Comparison of ENCODE assay signal across 3 cellular contexts in the genomic region with DNA sequence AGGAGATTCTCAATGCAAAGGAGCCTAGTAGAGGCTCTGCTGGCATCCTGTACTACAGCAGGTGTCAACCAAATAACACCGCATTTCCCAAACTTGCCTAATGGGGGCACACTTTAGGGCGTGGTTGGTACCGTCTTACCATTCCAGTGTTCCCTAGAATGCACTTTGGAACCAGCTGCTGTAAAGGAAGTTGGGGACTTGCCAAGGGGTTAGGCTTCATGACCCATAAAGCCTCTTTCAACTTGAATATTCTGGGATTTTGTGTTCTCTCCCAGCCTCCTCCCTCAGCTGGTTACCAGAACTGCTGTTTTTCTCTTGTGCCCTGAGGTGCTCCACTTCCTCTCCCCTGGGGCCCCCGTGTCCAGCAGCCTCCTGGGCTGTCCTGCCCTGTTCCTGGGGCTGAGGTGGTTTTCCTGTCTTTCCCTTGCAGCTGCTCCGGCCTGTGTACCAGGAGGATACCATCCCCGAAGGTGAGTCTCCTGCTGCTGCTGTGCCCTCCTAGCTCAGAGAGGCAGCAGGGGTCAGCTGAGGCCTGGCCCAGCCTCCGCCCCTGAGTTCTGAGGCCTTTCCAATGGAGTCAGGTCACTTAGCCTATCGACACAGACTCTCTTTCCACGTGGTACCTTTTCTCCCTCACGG.
TF ChIP-seq lines count a peak whose summit lies in the region.

No MANE protein-coding gene starts in this region.

TF ChIP-seq in SK-N-SH, 30 proteins besides CTCF, POLR2A, EP300 and RAD21 (continues in another document):
- TF ChIP-seq, protein P1, sequence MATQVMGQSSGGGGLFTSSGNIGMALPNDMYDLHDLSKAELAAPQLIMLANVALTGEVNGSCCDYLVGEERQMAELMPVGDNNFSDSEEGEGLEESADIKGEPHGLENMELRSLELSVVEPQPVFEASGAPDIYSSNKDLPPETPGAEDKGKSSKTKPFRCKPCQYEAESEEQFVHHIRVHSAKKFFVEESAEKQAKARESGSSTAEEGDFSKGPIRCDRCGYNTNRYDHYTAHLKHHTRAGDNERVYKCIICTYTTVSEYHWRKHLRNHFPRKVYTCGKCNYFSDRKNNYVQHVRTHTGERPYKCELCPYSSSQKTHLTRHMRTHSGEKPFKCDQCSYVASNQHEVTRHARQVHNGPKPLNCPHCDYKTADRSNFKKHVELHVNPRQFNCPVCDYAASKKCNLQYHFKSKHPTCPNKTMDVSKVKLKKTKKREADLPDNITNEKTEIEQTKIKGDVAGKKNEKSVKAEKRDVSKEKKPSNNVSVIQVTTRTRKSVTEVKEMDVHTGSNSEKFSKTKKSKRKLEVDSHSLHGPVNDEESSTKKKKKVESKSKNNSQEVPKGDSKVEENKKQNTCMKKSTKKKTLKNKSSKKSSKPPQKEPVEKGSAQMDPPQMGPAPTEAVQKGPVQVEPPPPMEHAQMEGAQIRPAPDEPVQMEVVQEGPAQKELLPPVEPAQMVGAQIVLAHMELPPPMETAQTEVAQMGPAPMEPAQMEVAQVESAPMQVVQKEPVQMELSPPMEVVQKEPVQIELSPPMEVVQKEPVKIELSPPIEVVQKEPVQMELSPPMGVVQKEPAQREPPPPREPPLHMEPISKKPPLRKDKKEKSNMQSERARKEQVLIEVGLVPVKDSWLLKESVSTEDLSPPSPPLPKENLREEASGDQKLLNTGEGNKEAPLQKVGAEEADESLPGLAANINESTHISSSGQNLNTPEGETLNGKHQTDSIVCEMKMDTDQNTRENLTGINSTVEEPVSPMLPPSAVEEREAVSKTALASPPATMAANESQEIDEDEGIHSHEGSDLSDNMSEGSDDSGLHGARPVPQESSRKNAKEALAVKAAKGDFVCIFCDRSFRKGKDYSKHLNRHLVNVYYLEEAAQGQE (IDR thresholded peaks at IDR 0.05; ENCODE audit: low read depth, low read length): no peak
- TF ChIP-seq, protein P2, sequence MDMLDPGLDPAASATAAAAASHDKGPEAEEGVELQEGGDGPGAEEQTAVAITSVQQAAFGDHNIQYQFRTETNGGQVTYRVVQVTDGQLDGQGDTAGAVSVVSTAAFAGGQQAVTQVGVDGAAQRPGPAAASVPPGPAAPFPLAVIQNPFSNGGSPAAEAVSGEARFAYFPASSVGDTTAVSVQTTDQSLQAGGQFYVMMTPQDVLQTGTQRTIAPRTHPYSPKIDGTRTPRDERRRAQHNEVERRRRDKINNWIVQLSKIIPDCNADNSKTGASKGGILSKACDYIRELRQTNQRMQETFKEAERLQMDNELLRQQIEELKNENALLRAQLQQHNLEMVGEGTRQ (IDR thresholded peaks at IDR 0.05; ENCODE audit: borderline replicate concordance, low read depth, low read length): no peak
- TF ChIP-seq JUND (IDR thresholded peaks at IDR 0.05): no peak
- no peak for TF ChIP-seq TAF1 (IDR thresholded peaks at IDR 0.05; ENCODE audit: borderline replicate concordance, low read depth, low read length)
- no peak for TF ChIP-seq EZH2phosphoT487 (IDR thresholded peaks at IDR 0.05; ENCODE audit: borderline replicate concordance, low read depth)
- TF ChIP-seq ELF1 (IDR thresholded peaks at IDR 0.05): no peak
- no peak for TF ChIP-seq GATA2 (CRISPR knock-in tag; IDR thresholded peaks at IDR 0.05)
- TF ChIP-seq RCOR1 (IDR thresholded peaks at IDR 0.05; ENCODE audit: low read length): no peak
- no peak for TF ChIP-seq NRF1 (IDR thresholded peaks at IDR 0.05; ENCODE audit: low read depth, low read length)
- TF ChIP-seq MXI1 (IDR thresholded peaks at IDR 0.05; ENCODE audit: low read depth, low read length): no peak
- TF ChIP-seq TEAD4 (IDR thresholded peaks at IDR 0.05; ENCODE audit: borderline replicate concordance, insufficient read depth): no peak
- TF ChIP-seq, protein P3, sequence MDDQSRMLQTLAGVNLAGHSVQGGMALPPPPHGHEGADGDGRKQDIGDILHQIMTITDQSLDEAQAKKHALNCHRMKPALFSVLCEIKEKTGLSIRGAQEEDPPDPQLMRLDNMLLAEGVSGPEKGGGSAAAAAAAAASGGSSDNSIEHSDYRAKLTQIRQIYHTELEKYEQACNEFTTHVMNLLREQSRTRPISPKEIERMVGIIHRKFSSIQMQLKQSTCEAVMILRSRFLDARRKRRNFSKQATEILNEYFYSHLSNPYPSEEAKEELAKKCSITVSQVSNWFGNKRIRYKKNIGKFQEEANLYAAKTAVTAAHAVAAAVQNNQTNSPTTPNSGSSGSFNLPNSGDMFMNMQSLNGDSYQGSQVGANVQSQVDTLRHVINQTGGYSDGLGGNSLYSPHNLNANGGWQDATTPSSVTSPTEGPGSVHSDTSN (IDR thresholded peaks at IDR 0.05): no peak
- TF ChIP-seq POLR2AphosphoS5 (IDR thresholded peaks at IDR 0.05; ENCODE audit: low read depth, low read length): no peak

TF ChIP-seq in SK-N-SH treated with all-trans-retinoic acid at 6 μM for 48 hours, 23 proteins besides CTCF, POLR2A, EP300 and RAD21 (continues in another document):
- TF ChIP-seq, protein P4, sequence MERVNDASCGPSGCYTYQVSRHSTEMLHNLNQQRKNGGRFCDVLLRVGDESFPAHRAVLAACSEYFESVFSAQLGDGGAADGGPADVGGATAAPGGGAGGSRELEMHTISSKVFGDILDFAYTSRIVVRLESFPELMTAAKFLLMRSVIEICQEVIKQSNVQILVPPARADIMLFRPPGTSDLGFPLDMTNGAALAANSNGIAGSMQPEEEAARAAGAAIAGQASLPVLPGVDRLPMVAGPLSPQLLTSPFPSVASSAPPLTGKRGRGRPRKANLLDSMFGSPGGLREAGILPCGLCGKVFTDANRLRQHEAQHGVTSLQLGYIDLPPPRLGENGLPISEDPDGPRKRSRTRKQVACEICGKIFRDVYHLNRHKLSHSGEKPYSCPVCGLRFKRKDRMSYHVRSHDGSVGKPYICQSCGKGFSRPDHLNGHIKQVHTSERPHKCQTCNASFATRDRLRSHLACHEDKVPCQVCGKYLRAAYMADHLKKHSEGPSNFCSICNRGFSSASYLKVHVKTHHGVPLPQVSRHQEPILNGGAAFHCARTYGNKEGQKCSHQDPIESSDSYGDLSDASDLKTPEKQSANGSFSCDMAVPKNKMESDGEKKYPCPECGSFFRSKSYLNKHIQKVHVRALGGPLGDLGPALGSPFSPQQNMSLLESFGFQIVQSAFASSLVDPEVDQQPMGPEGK (CRISPR knock-in tag; IDR thresholded peaks at IDR 0.05; ENCODE audit: borderline replicate concordance): no peak
- TF ChIP-seq OSR1 (CRISPR knock-in tag; IDR thresholded peaks at IDR 0.05) (no peak), PPARA (CRISPR knock-in tag; IDR thresholded peaks at IDR 0.05; ENCODE audit: borderline replicate concordance) (no peak), ZNF8 (CRISPR knock-in tag; IDR thresholded peaks at IDR 0.05) (no peak), ZNF565 (CRISPR knock-in tag; conservative IDR thresholded peaks at IDR 0.05; ENCODE audit: low read depth) (no peak), ZC3H10 (CRISPR knock-in tag; IDR thresholded peaks at IDR 0.05) (no peak), GLIS3 (CRISPR knock-in tag; IDR thresholded peaks at IDR 0.05) (no peak), CSDC2 (CRISPR knock-in tag; IDR thresholded peaks at IDR 0.05) (no peak), TOX (CRISPR knock-in tag; IDR thresholded peaks at IDR 0.05; ENCODE audit: borderline replicate concordance) (no peak), SNAI2 (CRISPR knock-in tag; IDR thresholded peaks at IDR 0.05) (no peak), TCF4 (CRISPR knock-in tag; IDR thresholded peaks at IDR 0.05; ENCODE audit: borderline replicate concordance) (no peak), ISL1 (CRISPR knock-in tag; IDR thresholded peaks at IDR 0.05) (no peak), RARB (CRISPR knock-in tag; IDR thresholded peaks at IDR 0.05) (no peak), ARNTL (CRISPR knock-in tag; IDR thresholded peaks at IDR 0.05; ENCODE audit: borderline replicate concordance, low read depth) (no peak)
- TF ChIP-seq, protein P5, sequence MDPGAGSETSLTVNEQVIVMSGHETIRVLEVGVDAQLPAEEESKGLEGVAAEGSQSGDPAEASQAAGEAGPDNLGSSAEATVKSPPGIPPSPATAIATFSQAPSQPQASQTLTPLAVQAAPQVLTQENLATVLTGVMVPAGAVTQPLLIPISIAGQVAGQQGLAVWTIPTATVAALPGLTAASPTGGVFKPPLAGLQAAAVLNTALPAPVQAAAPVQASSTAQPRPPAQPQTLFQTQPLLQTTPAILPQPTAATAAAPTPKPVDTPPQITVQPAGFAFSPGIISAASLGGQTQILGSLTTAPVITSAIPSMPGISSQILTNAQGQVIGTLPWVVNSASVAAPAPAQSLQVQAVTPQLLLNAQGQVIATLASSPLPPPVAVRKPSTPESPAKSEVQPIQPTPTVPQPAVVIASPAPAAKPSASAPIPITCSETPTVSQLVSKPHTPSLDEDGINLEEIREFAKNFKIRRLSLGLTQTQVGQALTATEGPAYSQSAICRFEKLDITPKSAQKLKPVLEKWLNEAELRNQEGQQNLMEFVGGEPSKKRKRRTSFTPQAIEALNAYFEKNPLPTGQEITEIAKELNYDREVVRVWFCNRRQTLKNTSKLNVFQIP (CRISPR knock-in tag; IDR thresholded peaks at IDR 0.05; ENCODE audit: borderline replicate concordance, low read depth): no peak
- TF ChIP-seq, protein P6, sequence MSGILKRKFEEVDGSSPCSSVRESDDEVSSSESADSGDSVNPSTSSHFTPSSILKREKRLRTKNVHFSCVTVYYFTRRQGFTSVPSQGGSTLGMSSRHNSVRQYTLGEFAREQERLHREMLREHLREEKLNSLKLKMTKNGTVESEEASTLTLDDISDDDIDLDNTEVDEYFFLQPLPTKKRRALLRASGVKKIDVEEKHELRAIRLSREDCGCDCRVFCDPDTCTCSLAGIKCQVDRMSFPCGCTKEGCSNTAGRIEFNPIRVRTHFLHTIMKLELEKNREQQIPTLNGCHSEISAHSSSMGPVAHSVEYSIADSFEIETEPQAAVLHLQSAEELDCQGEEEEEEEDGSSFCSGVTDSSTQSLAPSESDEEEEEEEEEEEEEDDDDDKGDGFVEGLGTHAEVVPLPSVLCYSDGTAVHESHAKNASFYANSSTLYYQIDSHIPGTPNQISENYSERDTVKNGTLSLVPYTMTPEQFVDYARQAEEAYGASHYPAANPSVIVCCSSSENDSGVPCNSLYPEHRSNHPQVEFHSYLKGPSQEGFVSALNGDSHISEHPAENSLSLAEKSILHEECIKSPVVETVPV (CRISPR knock-in tag; IDR thresholded peaks at IDR 0.05): no peak

TF ChIP-seq in H1, 55 proteins besides CTCF, POLR2A, EP300 and RAD21:
- TF ChIP-seq, protein P7, sequence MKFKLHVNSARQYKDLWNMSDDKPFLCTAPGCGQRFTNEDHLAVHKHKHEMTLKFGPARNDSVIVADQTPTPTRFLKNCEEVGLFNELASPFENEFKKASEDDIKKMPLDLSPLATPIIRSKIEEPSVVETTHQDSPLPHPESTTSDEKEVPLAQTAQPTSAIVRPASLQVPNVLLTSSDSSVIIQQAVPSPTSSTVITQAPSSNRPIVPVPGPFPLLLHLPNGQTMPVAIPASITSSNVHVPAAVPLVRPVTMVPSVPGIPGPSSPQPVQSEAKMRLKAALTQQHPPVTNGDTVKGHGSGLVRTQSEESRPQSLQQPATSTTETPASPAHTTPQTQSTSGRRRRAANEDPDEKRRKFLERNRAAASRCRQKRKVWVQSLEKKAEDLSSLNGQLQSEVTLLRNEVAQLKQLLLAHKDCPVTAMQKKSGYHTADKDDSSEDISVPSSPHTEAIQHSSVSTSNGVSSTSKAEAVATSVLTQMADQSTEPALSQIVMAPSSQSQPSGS (IDR thresholded peaks at IDR 0.05; ENCODE audit: low read length): no peak
- TF ChIP-seq RBBP5 (IDR thresholded peaks at IDR 0.05; ENCODE audit: borderline replicate concordance, low read depth, low read length) (no peak), PHF8 (conservative IDR thresholded peaks at IDR 0.05; ENCODE audit: low read depth, low read length) (no peak), RNF2 (IDR thresholded peaks at IDR 0.05; ENCODE audit: borderline replicate concordance, low read depth, low read length, missing control alignments, poor library complexity, severe bottlenecking) (no peak), BCL11A (IDR thresholded peaks at IDR 0.05; ENCODE audit: low read depth in 2 of 2, low read length in 2 of 2) (no peak), JUN (IDR thresholded peaks at IDR 0.05; ENCODE audit: low read depth, low read length) (no peak), ZNF274 (IDR thresholded peaks at IDR 0.05; ENCODE audit: borderline replicate concordance, extremely low read depth, low read length) (no peak), TCF12 (IDR thresholded peaks at IDR 0.05; ENCODE audit: low read depth, low read length) (no peak), SIN3A (conservative IDR thresholded peaks at IDR 0.05 in 1 of 2, IDR thresholded peaks at IDR 0.05 in 1 of 2; ENCODE audit: low read depth in 1 of 2, low read length in 2 of 2) (no peak)
- TF ChIP-seq, protein P8, sequence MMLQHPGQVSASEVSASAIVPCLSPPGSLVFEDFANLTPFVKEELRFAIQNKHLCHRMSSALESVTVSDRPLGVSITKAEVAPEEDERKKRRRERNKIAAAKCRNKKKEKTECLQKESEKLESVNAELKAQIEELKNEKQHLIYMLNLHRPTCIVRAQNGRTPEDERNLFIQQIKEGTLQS (IDR thresholded peaks at IDR 0.05; ENCODE audit: insufficient read depth, low read depth, low read length): no peak
- TF ChIP-seq, protein P9, sequence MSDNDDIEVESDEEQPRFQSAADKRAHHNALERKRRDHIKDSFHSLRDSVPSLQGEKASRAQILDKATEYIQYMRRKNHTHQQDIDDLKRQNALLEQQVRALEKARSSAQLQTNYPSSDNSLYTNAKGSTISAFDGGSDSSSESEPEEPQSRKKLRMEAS (IDR thresholded peaks at IDR 0.05): no peak
